Comparison of ENCODE assay signal across 8 cellular contexts in the genomic region with DNA sequence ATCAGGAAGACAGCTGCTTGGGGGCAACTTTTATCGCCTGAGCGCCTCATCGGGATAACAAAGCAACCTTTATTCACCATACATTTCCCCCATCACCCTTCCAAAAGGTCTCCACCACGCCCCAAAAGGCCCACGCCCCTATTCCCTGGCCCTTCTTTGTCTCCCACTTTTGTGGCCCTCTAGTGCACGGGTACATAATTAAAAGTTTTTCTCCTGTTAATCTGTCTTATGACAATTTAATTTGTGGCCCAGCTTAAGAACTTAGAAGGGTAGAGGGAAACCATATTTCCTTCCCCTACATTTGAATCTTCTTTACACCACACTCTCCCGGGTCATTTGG. TPM values are rescaled to one million over a fixed set of nuclear protein-coding genes. Genes with fewer than 3 reads are reported as not detected.
A peak's percentile ranks its signal among the peaks of the same experiment; 100 is the strongest.
DNase-seq lines count a peak whose midpoint lies in the region; ATAC-seq and TF ChIP-seq lines count a peak whose summit lies in the region.

No MANE protein-coding gene starts in this region.

- H3K4me1 Mint-ChIP-seq in activated T-helper 2 cell treated with anti-CD3 and anti-CD28 coated beads, Interferon-gamma antibody, Interleukin-2, Interleukin-4, amounts not matched to agents 10 μg/mL and 5 μg/mL and 100 μg/mL, durations not matched to agents 14 hours and 24 hours and 36 hours (ENCODE audit: low read depth), result peaks cover 28% of the 10 kb centered on the region
- H3K4me1 Mint-ChIP-seq in stimulated activated naive B cell treated with anti-CD40 and anti-IgM and Interleukin-4, amounts not matched to agents 10 μg/mL and 1 μg/mL and 100 μg/mL, for 72 hours, result peaks cover 24 to 38% of the 10 kb centered on the region in 2 donors

- H3K9me3 ChIP-seq in BLaER1 (no peaks in the 10 kb centered on the region), Loucy (ENCODE audit: insufficient read depth, low read depth, low read length) (no peaks in the 10 kb centered on the region), iPS-18c (ENCODE audit: control insufficient read depth, insufficient read depth, low read length) (no peaks in the 10 kb centered on the region)

- H4K20me1 ChIP-seq in BLaER1 (peaks cover 56% of the 10 kb centered on the region), Loucy (ENCODE audit: insufficient read depth, low read length, poor library complexity, severe bottlenecking) (peaks cover 44% of the 10 kb centered on the region)

- peak overlapping the region; percentile 93 for H3K27ac ChIP-seq in BLaER1

- peaks cover 4% of the 10 kb centered on the region for H3K36me3 Mint-ChIP-seq in activated T-helper 2 cell treated with anti-CD3 and anti-CD28 coated beads, Interferon-gamma antibody, Interleukin-2, Interleukin-4, amounts not matched to agents 10 μg/mL and 5 μg/mL and 100 μg/mL, durations not matched to agents 14 hours and 24 hours and 36 hours (ENCODE audit: low read depth)
- peaks cover 10 to 13% of the 10 kb centered on the region in 2 donors for H3K36me3 Mint-ChIP-seq in stimulated activated naive B cell treated with anti-CD40 and anti-IgM and Interleukin-4, amounts not matched to agents 10 μg/mL and 1 μg/mL and 100 μg/mL, for 72 hours

- peak; percentile 42 for TF ChIP-seq CTCF in Loucy (conservative IDR thresholded peaks at IDR 0.05; ENCODE audit: low read length)

- H3K9ac ChIP-seq in BLaER1, result peak overlapping the region; percentile 91
- peak overlapping the region; percentile 86 for H3K9ac ChIP-seq in Loucy (ENCODE audit: low read depth, low read length, poor library complexity, severe bottlenecking)

- intact Hi-C loops in activated T-helper 2 cell treated with anti-CD3 and anti-CD28 coated beads, Interferon-gamma antibody, Interleukin-2, Interleukin-4, amounts not matched to agents 10 μg/mL and 5 μg/mL and 100 μg/mL, durations not matched to agents 14 hours and 24 hours and 36 hours (cut with micrococcal nuclease), result loop anchor here (1.0 to 10.0 kb wide), 6 partner anchors 151 to 616 kb away; a partner anchor contains a TSS

- ATAC-seq in GM19452 (IDR thresholded peaks at IDR 0.05; ENCODE audit: unreplicated experiment), result peak; percentile 3
- peak; percentile 22 to 31 for ATAC-seq in stimulated activated naive B cell treated with anti-CD40 and anti-IgM and Interleukin-4, amounts not matched to agents 10 μg/mL and 1 μg/mL and 100 μg/mL, for 72 hours (replicated peaks)

- H3K27ac Mint-ChIP-seq in activated T-helper 2 cell treated with anti-CD3 and anti-CD28 coated beads, Interferon-gamma antibody, Interleukin-2, Interleukin-4, amounts not matched to agents 10 μg/mL and 5 μg/mL and 100 μg/mL, durations not matched to agents 14 hours and 24 hours and 36 hours, result peak overlapping the region; percentile 65
- peak overlapping the region; percentile 95 for H3K27ac Mint-ChIP-seq in stimulated activated naive B cell treated with anti-CD40 and anti-IgM and Interleukin-4, amounts not matched to agents 10 μg/mL and 1 μg/mL and 100 μg/mL, for 72 hours

- no peaks in the 10 kb centered on the region for H3K9me2 ChIP-seq in Loucy (replicated peaks; ENCODE audit: low read depth, low read length)

- peak overlapping the region; percentile 90 for H3K4me3 Mint-ChIP-seq in activated T-helper 2 cell treated with anti-CD3 and anti-CD28 coated beads, Interferon-gamma antibody, Interleukin-2, Interleukin-4, amounts not matched to agents 10 μg/mL and 5 μg/mL and 100 μg/mL, durations not matched to agents 14 hours and 24 hours and 36 hours (ENCODE audit: low read depth)
- peak overlapping the region; percentile 87 to 91 for H3K4me3 Mint-ChIP-seq in stimulated activated naive B cell treated with anti-CD40 and anti-IgM and Interleukin-4, amounts not matched to agents 10 μg/mL and 1 μg/mL and 100 μg/mL, for 72 hours

- H3K36me3 ChIP-seq in BLaER1 (peaks cover 19% of the 10 kb centered on the region), Loucy (ENCODE audit: insufficient read depth, low read length) (peaks cover 3% of the 10 kb centered on the region; the same call in 1 of the 2 replicates)

- H3K4me2 ChIP-seq in BLaER1 (peak overlapping the region; percentile 94), Loucy (ENCODE audit: low read depth, low read length, poor library complexity, severe bottlenecking) (peak overlapping the region; percentile 87)

- peaks cover 21% of the 10 kb centered on the region for H3K27me3 Mint-ChIP-seq in activated T-helper 2 cell treated with anti-CD3 and anti-CD28 coated beads, Interferon-gamma antibody, Interleukin-2, Interleukin-4, amounts not matched to agents 10 μg/mL and 5 μg/mL and 100 μg/mL, durations not matched to agents 14 hours and 24 hours and 36 hours (ENCODE audit: low read depth)
- peaks cover 0 to 7% of the 10 kb centered on the region in 2 donors for H3K27me3 Mint-ChIP-seq in stimulated activated naive B cell treated with anti-CD40 and anti-IgM and Interleukin-4, amounts not matched to agents 10 μg/mL and 1 μg/mL and 100 μg/mL, for 72 hours

- H3K79me2 ChIP-seq in Loucy (ENCODE audit: insufficient read depth, low read length), result peaks cover 54% of the 10 kb centered on the region

- H3K9me3 Mint-ChIP-seq in activated T-helper 2 cell treated with anti-CD3 and anti-CD28 coated beads, Interferon-gamma antibody, Interleukin-2, Interleukin-4, amounts not matched to agents 10 μg/mL and 5 μg/mL and 100 μg/mL, durations not matched to agents 14 hours and 24 hours and 36 hours, result no peaks in the 10 kb centered on the region
- no peaks in the 10 kb centered on the region for H3K9me3 Mint-ChIP-seq in stimulated activated naive B cell treated with anti-CD40 and anti-IgM and Interleukin-4, amounts not matched to agents 10 μg/mL and 1 μg/mL and 100 μg/mL, for 72 hours

- no peaks in the 10 kb centered on the region for H3F3A ChIP-seq in Loucy (ENCODE audit: low read depth)

- peaks cover 16% of the 10 kb centered on the region for H3K4me1 ChIP-seq in BLaER1
- peaks cover 33% of the 10 kb centered on the region for H3K4me1 ChIP-seq in Loucy (ENCODE audit: insufficient read depth, low read length, poor library complexity, severe bottlenecking)

- H3K4me3 ChIP-seq in BLaER1 (peak overlapping the region; percentile 90), Loucy (ENCODE audit: low read length, poor library complexity, severe bottlenecking) (peak overlapping the region; percentile 89), iPS-18c (ENCODE audit: insufficient read depth, low read depth, low read length) (peak overlapping the region; percentile 92)

- no peaks in the 10 kb centered on the region for H3K27me3 ChIP-seq in BLaER1
- no peaks in the 10 kb centered on the region for H3K27me3 ChIP-seq in Loucy (ENCODE audit: insufficient read depth, low read length, poor library complexity, severe bottlenecking)

- DNase-seq in activated T-helper 2 cell treated with anti-CD3 and anti-CD28 coated beads, Interferon-gamma antibody, Interleukin-2, Interleukin-4, amounts not matched to agents 10 μg/mL and 5 μg/mL and 100 μg/mL, durations not matched to agents 14 hours and 24 hours and 36 hours (ENCODE audit: low spot score), result no peak
- no peak for DNase-seq in stimulated activated naive B cell treated with anti-CD40 and anti-IgM and Interleukin-4, amounts not matched to agents 10 μg/mL and 1 μg/mL and 100 μg/mL, for 72 hours
- DNase-seq in dedifferentiated amniotic fluid mesenchymal stem cell (ENCODE audit: extremely low spot score) (no peak), NCI-H2227 (lab: John Stamatoyannopoulos, UW; ENCODE audit: unreplicated experiment) (no peak)

- peak overlapping the region; percentile 70 for H2AFZ ChIP-seq in Loucy (ENCODE audit: low read length)

RNA-seq across cellular contexts. Expression of a gene that starts 0.6 kb away (rescaled TPM):
- 15.4 and 18.6 TPM in 2 replicates for total RNA-seq in activated T-helper 2 cell treated with anti-CD3 and anti-CD28 coated beads, Interferon-gamma antibody, Interleukin-2, Interleukin-4, amounts not matched to agents 10 μg/mL and 5 μg/mL and 100 μg/mL, durations not matched to agents 14 hours and 24 hours and 36 hours

RNA-seq across cellular contexts. Expression of a gene that starts 20.8 kb away (rescaled TPM):
- total RNA-seq in activated T-helper 2 cell treated with anti-CD3 and anti-CD28 coated beads, Interferon-gamma antibody, Interleukin-2, Interleukin-4, amounts not matched to agents 10 μg/mL and 5 μg/mL and 100 μg/mL, durations not matched to agents 14 hours and 24 hours and 36 hours, result 4.8 and 6.8 TPM in 2 replicates

RNA-seq across cellular contexts. Expression of a gene that starts 46.0 kb away (rescaled TPM):
- total RNA-seq in activated T-helper 2 cell treated with anti-CD3 and anti-CD28 coated beads, Interferon-gamma antibody, Interleukin-2, Interleukin-4, amounts not matched to agents 10 μg/mL and 5 μg/mL and 100 μg/mL, durations not matched to agents 14 hours and 24 hours and 36 hours, result 30.0 and 33.3 TPM in 2 replicates
